In the genomic region with DNA sequence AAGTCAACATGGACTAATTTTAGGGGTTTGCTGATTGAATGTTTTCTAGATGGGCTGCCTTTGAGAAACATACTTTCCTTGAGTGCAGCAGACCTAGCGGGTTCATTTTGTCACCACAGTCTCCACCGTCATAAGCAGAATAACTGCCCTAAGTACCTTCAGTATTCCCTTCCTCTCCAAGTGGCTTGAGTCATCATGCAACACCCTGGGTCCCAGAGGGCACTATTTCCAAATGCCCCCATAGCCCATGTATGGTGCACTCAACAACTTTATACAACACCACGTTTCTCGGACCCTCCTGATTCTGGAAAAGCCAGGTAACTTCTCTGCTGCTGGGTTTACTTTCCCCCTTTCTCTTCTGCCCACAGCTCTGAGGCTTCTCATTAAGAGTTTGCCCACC, we compare ENCODE assay signal across 27 cellular contexts.
"Had no signal": no experiment of that assay in that cellular context is flagged by ENCODE, and none has a peak within 500 bp of the region (broad histone marks: within the 10 kb centered on the region; RNA-seq: fewer than 3 reads in every experiment).

No MANE protein-coding gene starts in this region.

- H3K36me3 ChIP-seq: stomach, suprapubic skin, thoracic aorta, thyroid gland, tibial artery, tibial nerve, transverse colon, upper lobe of left lung, upper lobe of right lung, uterus, vagina had no signal

- H3K9me3 Mint-ChIP-seq: stimulated activated effector memory CD8-positive, alpha-beta T cell treated with anti-CD3 and anti-CD28 coated beads, Interleukin-12 subunit alpha, Interleukin-12 subunit beta, amount 100 ng/mL, for 72 hours; stimulated activated memory B cell treated with anti-CD40 and anti-IgM and Interleukin-4, amounts not matched to agents 10 μg/mL and 1 μg/mL and 100 μg/mL, for 72 hours; stimulated activated naive B cell treated with anti-CD40 and anti-IgM and Interleukin-4, amounts not matched to agents 10 μg/mL and 1 μg/mL and 100 μg/mL, for 72 hours; stimulated activated naive CD8-positive, alpha-beta T cell treated with anti-CD3 and anti-CD28 coated beads, Interleukin-15, amount 100 ng/mL, for 72 hours; stimulated activated naive CD8-positive, alpha-beta T cell treated with anti-CD3 and anti-CD28 coated beads, Interleukin-15, Interleukin-2, amounts not matched to agents 100 ng/mL and 50 ng/mL, for 24 hours; type B pancreatic cell had no signal

- H3K27ac ChIP-seq: stomach, suprapubic skin, testis, thoracic aorta, thyroid gland, tibial artery, tibial nerve, transverse colon, upper lobe of left lung, upper lobe of right lung, uterus, vagina had no signal

- H3K4me3 Mint-ChIP-seq: stimulated activated effector memory CD8-positive, alpha-beta T cell treated with anti-CD3 and anti-CD28 coated beads, Interleukin-12 subunit alpha, Interleukin-12 subunit beta, amount 100 ng/mL, for 72 hours; stimulated activated memory B cell treated with anti-CD40 and anti-IgM and Interleukin-4, amounts not matched to agents 10 μg/mL and 1 μg/mL and 100 μg/mL, for 72 hours; stimulated activated naive B cell treated with anti-CD40 and anti-IgM and Interleukin-4, amounts not matched to agents 10 μg/mL and 1 μg/mL and 100 μg/mL, for 72 hours; stimulated activated naive CD8-positive, alpha-beta T cell treated with anti-CD3 and anti-CD28 coated beads, Interleukin-15, amount 100 ng/mL, for 72 hours; stimulated activated naive CD8-positive, alpha-beta T cell treated with anti-CD3 and anti-CD28 coated beads, Interleukin-15, Interleukin-2, amounts not matched to agents 100 ng/mL and 50 ng/mL, for 24 hours; type B pancreatic cell had no signal

- DNase-seq: stimulated activated CD4-positive, alpha-beta T cell treated with anti-CD3 and anti-CD28 coated beads, Interleukin-2, amount 100 ng/mL, for 48 hours; stimulated activated CD4-positive, alpha-beta T cell treated with anti-CD3 and anti-CD28 coated beads, Interleukin-4, amount 100 ng/mL, for 1 hour; stimulated activated CD4-positive, alpha-beta T cell treated with anti-CD3 and anti-CD28 coated beads, Interleukin-4, amount 100 ng/mL, for 24 hours; stimulated activated CD4-positive, alpha-beta T cell treated with anti-CD3 and anti-CD28 coated beads, Interleukin-4, amount 100 ng/mL, for 4 hours; stimulated activated CD8-positive, alpha-beta memory T cell treated with anti-CD3 and anti-CD28 coated beads, Interleukin-4, amount 100 ng/mL, for 48 hours; stimulated activated naive B cell treated with anti-CD40 and anti-IgM and Interleukin-4, amounts not matched to agents 10 μg/mL and 1 μg/mL and 100 μg/mL, for 72 hours; stimulated activated naive CD4-positive, alpha-beta T cell; stimulated activated naive CD4-positive, alpha-beta T cell treated with Interleukin-2 at 50 U/mL for 16 hours; stimulated activated naive CD8-positive, alpha-beta T cell treated with anti-CD3 and anti-CD28 coated beads, Interleukin-15, amount 100 ng/mL, for 72 hours; stimulated activated naive CD8-positive, alpha-beta T cell treated with anti-CD3 and anti-CD28 coated beads, Interleukin-15, Interleukin-2, amounts not matched to agents 100 U/mL and 50 U/mL, for 24 hours; stomach; substantia nigra; testis; thyroid gland; tibial artery; transverse colon; upper lobe of left lung; upper lobe of right lung; uterus had no signal

- H3K9me3 ChIP-seq: stomach, suprapubic skin, testis, thoracic aorta, thyroid gland, tibial artery, tibial nerve, transverse colon, upper lobe of left lung, upper lobe of right lung, uterus, vagina had no signal

- H3K27ac Mint-ChIP-seq: stimulated activated effector memory CD8-positive, alpha-beta T cell treated with anti-CD3 and anti-CD28 coated beads, Interleukin-12 subunit alpha, Interleukin-12 subunit beta, amount 100 ng/mL, for 72 hours; stimulated activated memory B cell treated with anti-CD40 and anti-IgM and Interleukin-4, amounts not matched to agents 10 μg/mL and 1 μg/mL and 100 μg/mL, for 72 hours; stimulated activated naive B cell treated with anti-CD40 and anti-IgM and Interleukin-4, amounts not matched to agents 10 μg/mL and 1 μg/mL and 100 μg/mL, for 72 hours; stimulated activated naive CD8-positive, alpha-beta T cell treated with anti-CD3 and anti-CD28 coated beads, Interleukin-15, Interleukin-2, amounts not matched to agents 100 ng/mL and 50 ng/mL, for 24 hours; type B pancreatic cell had no signal

- H3K4me1 Mint-ChIP-seq: stimulated activated effector memory CD8-positive, alpha-beta T cell treated with anti-CD3 and anti-CD28 coated beads, Interleukin-12 subunit alpha, Interleukin-12 subunit beta, amount 100 ng/mL, for 72 hours; stimulated activated memory B cell treated with anti-CD40 and anti-IgM and Interleukin-4, amounts not matched to agents 10 μg/mL and 1 μg/mL and 100 μg/mL, for 72 hours; stimulated activated naive B cell treated with anti-CD40 and anti-IgM and Interleukin-4, amounts not matched to agents 10 μg/mL and 1 μg/mL and 100 μg/mL, for 72 hours; stimulated activated naive CD8-positive, alpha-beta T cell treated with anti-CD3 and anti-CD28 coated beads, Interleukin-15, amount 100 ng/mL, for 72 hours had no signal

- H3K27me3 ChIP-seq: stomach, suprapubic skin, testis, thyroid gland, tibial artery, tibial nerve, transverse colon, upper lobe of left lung, upper lobe of right lung, uterus, vagina had no signal

- H3K36me3 Mint-ChIP-seq: stimulated activated effector memory CD8-positive, alpha-beta T cell treated with anti-CD3 and anti-CD28 coated beads, Interleukin-12 subunit alpha, Interleukin-12 subunit beta, amount 100 ng/mL, for 72 hours; stimulated activated memory B cell treated with anti-CD40 and anti-IgM and Interleukin-4, amounts not matched to agents 10 μg/mL and 1 μg/mL and 100 μg/mL, for 72 hours; stimulated activated naive B cell treated with anti-CD40 and anti-IgM and Interleukin-4, amounts not matched to agents 10 μg/mL and 1 μg/mL and 100 μg/mL, for 72 hours; type B pancreatic cell had no signal

- H3K4me1 ChIP-seq: stomach, suprapubic skin, testis, thyroid gland, tibial artery, transverse colon, upper lobe of left lung, upper lobe of right lung, uterus, vagina had no signal

- H3K27me3 Mint-ChIP-seq: stimulated activated memory B cell treated with anti-CD40 and anti-IgM and Interleukin-4, amounts not matched to agents 10 μg/mL and 1 μg/mL and 100 μg/mL, for 72 hours; stimulated activated naive B cell treated with anti-CD40 and anti-IgM and Interleukin-4, amounts not matched to agents 10 μg/mL and 1 μg/mL and 100 μg/mL, for 72 hours; stimulated activated naive CD8-positive, alpha-beta T cell treated with anti-CD3 and anti-CD28 coated beads, Interleukin-15, amount 100 ng/mL, for 72 hours; stimulated activated naive CD8-positive, alpha-beta T cell treated with anti-CD3 and anti-CD28 coated beads, Interleukin-15, Interleukin-2, amounts not matched to agents 100 ng/mL and 50 ng/mL, for 24 hours; type B pancreatic cell had no signal

- H3K4me3 ChIP-seq: stomach, suprapubic skin, testis, thoracic aorta, thyroid gland, tibial artery, tibial nerve, transverse colon, upper lobe of left lung, upper lobe of right lung, uterus, vagina had no signal
